11 cellular contexts compared by ENCODE assay signal in genomic region chr9:38339496-38339895, GRCh38. TPM values are rescaled to one million over a fixed set of nuclear protein-coding genes. Genes with fewer than 3 reads are reported as not detected.
A peak's percentile ranks its signal among the peaks of the same experiment; 100 is the strongest.
DNase-seq lines count a peak whose midpoint lies in the region; ATAC-seq and TF ChIP-seq lines count a peak whose summit lies in the region.
"Had no signal": no experiment of that assay in that cellular context is flagged by ENCODE, and none has a peak within 500 bp of the region (broad histone marks: within the 10 kb centered on the region; RNA-seq: fewer than 3 reads in every experiment).

No MANE protein-coding gene starts in this region.

- no peaks in the 10 kb centered on the region for H3K36me3 ChIP-seq in right atrium auricular region

- peaks cover 0 to 8% of the 10 kb centered on the region in 2 donors for H3K4me1 ChIP-seq in right atrium auricular region

- H3K27me3 Mint-ChIP-seq in activated CD8-positive, alpha-beta memory T cell treated with anti-CD3 and anti-CD28 coated beads, Interleukin-2, amount 10 ng/mL, durations not matched to agents 7 days and 5 days = peaks cover 25% of the 10 kb centered on the region
- peaks cover 7% of the 10 kb centered on the region for H3K27me3 Mint-ChIP-seq in brain
- H3K27me3 Mint-ChIP-seq in chondrocyte (ENCODE audit: low read depth) = no peaks in the 10 kb centered on the region

- H3K27ac ChIP-seq in right atrium auricular region = peak overlapping the region in 1 of 2 donors; percentile 14

- no peak for ATAC-seq in activated CD8-positive, alpha-beta memory T cell treated with anti-CD3 and anti-CD28 coated beads, Interleukin-2, amount 10 ng/mL, durations not matched to agents 7 days and 5 days

- no peaks in the 10 kb centered on the region for H3K9me3 Mint-ChIP-seq in activated CD8-positive, alpha-beta memory T cell treated with anti-CD3 and anti-CD28 coated beads, Interleukin-2, amount 10 ng/mL, durations not matched to agents 7 days and 5 days (ENCODE audit: low read depth)
- H3K9me3 Mint-ChIP-seq in brain (peaks cover 5 to 28% (median 8%) of the 10 kb centered on the region in 5 experiments), chondrocyte (ENCODE audit: low read depth) (peaks cover 3% of the 10 kb centered on the region)
- H3K9me3 Mint-ChIP-seq: activated naive CD4-positive, alpha-beta T cell treated with anti-CD3 and anti-CD28 coated beads for 36 hours had no signal

- H3K4me3 Mint-ChIP-seq in activated CD8-positive, alpha-beta memory T cell treated with anti-CD3 and anti-CD28 coated beads, Interleukin-2, amount 10 ng/mL, durations not matched to agents 7 days and 5 days = no peak overlapping the region
- H3K4me3 Mint-ChIP-seq in brain (peak overlapping the region in 1 of 5 experiments; percentile 52), chondrocyte (ENCODE audit: unreplicated experiment) (no peak overlapping the region)
- H3K4me3 Mint-ChIP-seq: activated naive CD4-positive, alpha-beta T cell treated with anti-CD3 and anti-CD28 coated beads for 36 hours had no signal

- H3K36me3 Mint-ChIP-seq in activated CD8-positive, alpha-beta memory T cell treated with anti-CD3 and anti-CD28 coated beads, Interleukin-2, amount 10 ng/mL, durations not matched to agents 7 days and 5 days = no peaks in the 10 kb centered on the region
- no peaks in the 10 kb centered on the region for H3K36me3 Mint-ChIP-seq in brain
- H3K36me3 Mint-ChIP-seq in chondrocyte (ENCODE audit: low read depth) = no peaks in the 10 kb centered on the region

- peaks cover 18% of the 10 kb centered on the region for H3K4me1 Mint-ChIP-seq in activated CD8-positive, alpha-beta memory T cell treated with anti-CD3 and anti-CD28 coated beads, Interleukin-2, amount 10 ng/mL, durations not matched to agents 7 days and 5 days
- H3K4me1 Mint-ChIP-seq in brain (peaks cover 53% of the 10 kb centered on the region), chondrocyte (ENCODE audit: low read depth) (peaks cover 14% of the 10 kb centered on the region)

- H3K4me3 ChIP-seq in right atrium auricular region = no peak overlapping the region

- no peaks in the 10 kb centered on the region for H3K9me3 ChIP-seq in right atrium auricular region

- no peak overlapping the region for H3K27ac Mint-ChIP-seq in activated CD8-positive, alpha-beta memory T cell treated with anti-CD3 and anti-CD28 coated beads, Interleukin-2, amount 10 ng/mL, durations not matched to agents 7 days and 5 days
- H3K27ac Mint-ChIP-seq in brain (peak overlapping the region; percentile 30 to 97 (median 84)), chondrocyte (ENCODE audit: unreplicated experiment) (no peak overlapping the region)
- H3K27ac Mint-ChIP-seq: activated naive CD4-positive, alpha-beta T cell treated with anti-CD3 and anti-CD28 coated beads for 36 hours had no signal

- CTCF ChIA-PET in activated CD8-positive, alpha-beta memory T cell treated with anti-CD3 and anti-CD28 coated beads, Interleukin-2, amount 10 ng/mL, durations not matched to agents 7 days and 5 days (lab: Charles Lee) = no interaction called here

- H3K27me3 ChIP-seq in right atrium auricular region = no peaks in the 10 kb centered on the region

- no peak for TF ChIP-seq CTCF in brain (conservative IDR thresholded peaks at IDR 0.05)
- no peak for TF ChIP-seq CTCF in right atrium auricular region (IDR thresholded peaks at IDR 0.05)
- TF ChIP-seq CTCF in chondrocyte (IDR thresholded peaks at IDR 0.05) = no peak

- DNase-seq in activated CD8-positive, alpha-beta memory T cell treated with anti-CD3 and anti-CD28 coated beads, Interleukin-2, amount 10 ng/mL, durations not matched to agents 7 days and 5 days = peak; percentile 0
- DNase-seq in activated CD8-positive, alpha-beta memory T cell treated with anti-CD3 and anti-CD28 coated beads, Interleukin-2, amount 50 U/mL, for 4 hours = no peak
- DNase-seq in right atrium auricular region (ENCODE audit: low spot score) (peak; percentile 58), ureter (ENCODE audit: low spot score) (peak; percentile 31), T1000 (lab: John Stamatoyannopoulos, UW) (no peak), chondrocyte (ENCODE audit: low spot score) (no peak)
- no peak for DNase-seq in activated CD8-positive, alpha-beta memory T cell treated with anti-CD3 and anti-CD28 coated beads for 24 hours
- DNase-seq: activated naive CD4-positive, alpha-beta T cell treated with anti-CD3 and anti-CD28 coated beads for 36 hours; central memory CD4-positive, alpha-beta T cell; MM.1S had no signal

RNA-seq across cellular contexts. Expression of gene ALDH1B1, which starts 53.0 kb away (rescaled TPM):
- 10 to 100 TPM; 13.5 to 16.7 TPM for total RNA-seq in activated CD8-positive, alpha-beta memory T cell treated with anti-CD3 and anti-CD28 coated beads, Interleukin-2, amount 10 ng/mL, durations not matched to agents 7 days and 5 days
- 19.7 TPM for polyA plus RNA-seq in brain (ENCODE audit: insufficient read depth, low read depth, low replicate concordance)
- total RNA-seq in right atrium auricular region = 10 to 100 TPM; 13.7 to 32.0 TPM
- 36.8 TPM for total RNA-seq in ureter
- total RNA-seq in chondrocyte = 36.8 to 74.6 TPM (median 74.2 TPM) in 3 replicates

Comparison
In these comparisons a context has a peak if more than half of its experiments do, and no peak if none do; other contexts are left out.
1. DNase-seq: peak in activated CD8-positive, alpha-beta memory T cell treated with anti-CD3 and anti-CD28 coated beads, Interleukin-2, amount 10 ng/mL, durations not matched to agents 7 days and 5 days (single experiment), right atrium auricular region (single experiment) and ureter (single experiment); none in activated CD8-positive, alpha-beta memory T cell treated with anti-CD3 and anti-CD28 coated beads, Interleukin-2, amount 50 U/mL, for 4 hours (single experiment), T1000 (single experiment), chondrocyte (single experiment) and activated CD8-positive, alpha-beta memory T cell treated with anti-CD3 and anti-CD28 coated beads for 24 hours (single experiment).
2. H3K27ac Mint-ChIP-seq: peak in brain (5 of 5); none in activated CD8-positive, alpha-beta memory T cell treated with anti-CD3 and anti-CD28 coated beads, Interleukin-2, amount 10 ng/mL, durations not matched to agents 7 days and 5 days (single experiment) and chondrocyte (single experiment).